In genomic region chr16:69467531-69468204, GRCh38 we compare ENCODE assay signal across 1 cellular context.
TF ChIP-seq lines count a peak whose summit lies in the region.

No MANE protein-coding gene starts in this region.

TF ChIP-seq in HepG2, 621 proteins besides CTCF, POLR2A, EP300 and RAD21 (continued from another document and continues in another):
- TF ChIP-seq HNF1A (IDR thresholded peaks at IDR 0.05; ENCODE audit: low read depth) (peak; percentile 85), HNF1A (CRISPR knock-in tag; IDR thresholded peaks at IDR 0.05; ENCODE audit: borderline replicate concordance) (peak; percentile 86; the same call in 1 of the 2 replicates), FOXA1 (IDR thresholded peaks at IDR 0.05) (no peak), FOXA1 (CRISPR knock-in tag; IDR thresholded peaks at IDR 0.05) (peak; percentile 40; the same call in 1 of the 2 replicates), HNF4A (CRISPR knock-in tag; IDR thresholded peaks at IDR 0.05) (0 out of 2 replicates have a peak, but pooled peaks have one; percentile 4), ZNF703 (CRISPR knock-in tag; IDR thresholded peaks at IDR 0.05; ENCODE audit: borderline replicate concordance) (no peak), MAX (IDR thresholded peaks at IDR 0.05) (peak; percentile 40; the same call in 1 of the 2 replicates), FOXA3 (CRISPR knock-in tag; IDR thresholded peaks at IDR 0.05) (peak; percentile 64), ETS1 (CRISPR knock-in tag; IDR thresholded peaks at IDR 0.05) (no peak), ZNF629 (CRISPR knock-in tag; conservative IDR thresholded peaks at IDR 0.05) (no peak), TBX2 (CRISPR knock-in tag; IDR thresholded peaks at IDR 0.05; ENCODE audit: borderline replicate concordance) (peak; percentile 26; the same call in 1 of the 2 replicates), GPN1 (CRISPR knock-in tag; IDR thresholded peaks at IDR 0.05; ENCODE audit: borderline replicate concordance) (no peak), ATF4 (CRISPR knock-in tag; IDR thresholded peaks at IDR 0.05) (peak in 1 of 2 experiments; percentile 86; a peak in 2 of 4 replicates), ZNF567 (CRISPR knock-in tag; IDR thresholded peaks at IDR 0.05; ENCODE audit: borderline replicate concordance) (peak; percentile 18; the same call in 1 of the 2 replicates), HIVEP1 (CRISPR knock-in tag; IDR thresholded peaks at IDR 0.05) (0 out of 2 replicates have a peak, but pooled peaks have one; percentile 51), HNRNPK (IDR thresholded peaks at IDR 0.05; ENCODE audit: low read depth, low read length, poor library complexity, severe bottlenecking) (no peak), GATAD2A (CRISPR knock-in tag; IDR thresholded peaks at IDR 0.05) (peak; percentile 80), HNF4G (IDR thresholded peaks at IDR 0.05; ENCODE audit: borderline replicate concordance, low read depth, low read length) (peak; percentile 26; the same call in 1 of the 2 replicates), HNF4G (CRISPR knock-in tag; IDR thresholded peaks at IDR 0.05; ENCODE audit: borderline replicate concordance, low read depth) (no peak), ISL2 (CRISPR knock-in tag; IDR thresholded peaks at IDR 0.05) (0 out of 2 replicates have a peak, but pooled peaks have one; percentile 23), TRIM24 (CRISPR knock-in tag; IDR thresholded peaks at IDR 0.05) (no peak), FOXC1 (CRISPR knock-in tag; IDR thresholded peaks at IDR 0.05; ENCODE audit: borderline replicate concordance) (0 out of 2 replicates have a peak, but pooled peaks have one; percentile 63), ZNF430 (CRISPR knock-in tag; IDR thresholded peaks at IDR 0.05) (0 out of 2 replicates have a peak, but pooled peaks have one; percentile 16), TFE3 (CRISPR knock-in tag; IDR thresholded peaks at IDR 0.05) (peak; percentile 14; the same call in 1 of the 2 replicates), GMEB2 (CRISPR knock-in tag; IDR thresholded peaks at IDR 0.05; ENCODE audit: low read depth) (no peak), HMG20A (CRISPR knock-in tag; IDR thresholded peaks at IDR 0.05; ENCODE audit: borderline replicate concordance) (peak; percentile 51; the same call in 1 of the 2 replicates), IRF9 (CRISPR knock-in tag; IDR thresholded peaks at IDR 0.05; ENCODE audit: borderline replicate concordance) (0 out of 2 replicates have a peak, but pooled peaks have one; percentile 18), KDM1A (CRISPR knock-in tag; IDR thresholded peaks at IDR 0.05) (no peak), ZNF121 (CRISPR knock-in tag; IDR thresholded peaks at IDR 0.05) (peak; percentile 99), TOPORS (CRISPR knock-in tag; IDR thresholded peaks at IDR 0.05) (0 out of 2 replicates have a peak, but pooled peaks have one; percentile 57), MYNN (CRISPR knock-in tag; IDR thresholded peaks at IDR 0.05; ENCODE audit: low read depth) (peak; percentile 50; the same call in 1 of the 2 replicates), ZNF569 (CRISPR knock-in tag; IDR thresholded peaks at IDR 0.05; ENCODE audit: borderline replicate concordance) (0 out of 2 replicates have a peak, but pooled peaks have one; percentile 49), ZNF687 (CRISPR knock-in tag; IDR thresholded peaks at IDR 0.05) (peak; percentile 37; the same call in 1 of the 2 replicates), ZNF460 (CRISPR knock-in tag; IDR thresholded peaks at IDR 0.05; ENCODE audit: borderline replicate concordance) (peak; percentile 58; the same call in 1 of the 2 replicates), ZBTB7B (CRISPR knock-in tag; IDR thresholded peaks at IDR 0.05) (0 out of 2 replicates have a peak, but pooled peaks have one; percentile 10)
- TF ChIP-seq, protein P1, sequence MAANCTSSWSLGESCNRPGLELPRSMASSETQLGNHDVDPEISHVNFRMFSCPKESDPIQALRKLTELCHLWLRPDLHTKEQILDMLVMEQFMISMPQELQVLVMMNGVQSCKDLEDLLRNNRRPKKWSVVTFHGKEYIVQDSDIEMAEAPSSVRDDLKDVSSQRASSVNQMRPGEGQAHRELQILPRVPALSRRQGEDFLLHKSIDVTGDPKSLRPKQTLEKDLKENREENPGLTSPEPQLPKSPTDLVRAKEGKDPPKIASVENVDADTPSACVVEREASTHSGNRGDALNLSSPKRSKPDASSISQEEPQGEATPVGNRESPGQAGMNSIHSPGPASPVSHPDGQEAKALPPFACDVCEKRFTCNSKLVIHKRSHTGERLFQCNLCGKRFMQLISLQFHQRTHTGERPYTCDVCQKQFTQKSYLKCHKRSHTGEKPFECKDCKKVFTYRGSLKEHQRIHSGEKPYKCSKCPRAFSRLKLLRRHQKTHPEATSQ (CRISPR knock-in tag; IDR thresholded peaks at IDR 0.05; ENCODE audit: borderline replicate concordance), result 0 out of 2 replicates have a peak, but pooled peaks have one; percentile 16
- TF ChIP-seq, protein P2, sequence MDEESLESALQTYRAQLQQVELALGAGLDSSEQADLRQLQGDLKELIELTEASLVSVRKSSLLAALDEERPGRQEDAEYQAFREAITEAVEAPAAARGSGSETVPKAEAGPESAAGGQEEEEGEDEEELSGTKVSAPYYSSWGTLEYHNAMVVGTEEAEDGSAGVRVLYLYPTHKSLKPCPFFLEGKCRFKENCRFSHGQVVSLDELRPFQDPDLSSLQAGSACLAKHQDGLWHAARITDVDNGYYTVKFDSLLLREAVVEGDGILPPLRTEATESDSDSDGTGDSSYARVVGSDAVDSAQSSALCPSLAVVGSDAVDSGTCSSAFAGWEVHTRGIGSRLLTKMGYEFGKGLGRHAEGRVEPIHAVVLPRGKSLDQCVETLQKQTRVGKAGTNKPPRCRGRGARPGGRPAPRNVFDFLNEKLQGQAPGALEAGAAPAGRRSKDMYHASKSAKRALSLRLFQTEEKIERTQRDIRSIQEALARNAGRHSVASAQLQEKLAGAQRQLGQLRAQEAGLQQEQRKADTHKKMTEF (CRISPR knock-in tag; IDR thresholded peaks at IDR 0.05), result peak; percentile 23; the same call in 1 of the 2 replicates
- TF ChIP-seq, protein P3, sequence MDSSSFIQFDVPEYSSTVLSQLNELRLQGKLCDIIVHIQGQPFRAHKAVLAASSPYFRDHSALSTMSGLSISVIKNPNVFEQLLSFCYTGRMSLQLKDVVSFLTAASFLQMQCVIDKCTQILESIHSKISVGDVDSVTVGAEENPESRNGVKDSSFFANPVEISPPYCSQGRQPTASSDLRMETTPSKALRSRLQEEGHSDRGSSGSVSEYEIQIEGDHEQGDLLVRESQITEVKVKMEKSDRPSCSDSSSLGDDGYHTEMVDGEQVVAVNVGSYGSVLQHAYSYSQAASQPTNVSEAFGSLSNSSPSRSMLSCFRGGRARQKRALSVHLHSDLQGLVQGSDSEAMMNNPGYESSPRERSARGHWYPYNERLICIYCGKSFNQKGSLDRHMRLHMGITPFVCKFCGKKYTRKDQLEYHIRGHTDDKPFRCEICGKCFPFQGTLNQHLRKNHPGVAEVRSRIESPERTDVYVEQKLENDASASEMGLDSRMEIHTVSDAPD (CRISPR knock-in tag; IDR thresholded peaks at IDR 0.05), result 0 out of 2 replicates have a peak, but pooled peaks have one; percentile 35
